In the genomic region with DNA sequence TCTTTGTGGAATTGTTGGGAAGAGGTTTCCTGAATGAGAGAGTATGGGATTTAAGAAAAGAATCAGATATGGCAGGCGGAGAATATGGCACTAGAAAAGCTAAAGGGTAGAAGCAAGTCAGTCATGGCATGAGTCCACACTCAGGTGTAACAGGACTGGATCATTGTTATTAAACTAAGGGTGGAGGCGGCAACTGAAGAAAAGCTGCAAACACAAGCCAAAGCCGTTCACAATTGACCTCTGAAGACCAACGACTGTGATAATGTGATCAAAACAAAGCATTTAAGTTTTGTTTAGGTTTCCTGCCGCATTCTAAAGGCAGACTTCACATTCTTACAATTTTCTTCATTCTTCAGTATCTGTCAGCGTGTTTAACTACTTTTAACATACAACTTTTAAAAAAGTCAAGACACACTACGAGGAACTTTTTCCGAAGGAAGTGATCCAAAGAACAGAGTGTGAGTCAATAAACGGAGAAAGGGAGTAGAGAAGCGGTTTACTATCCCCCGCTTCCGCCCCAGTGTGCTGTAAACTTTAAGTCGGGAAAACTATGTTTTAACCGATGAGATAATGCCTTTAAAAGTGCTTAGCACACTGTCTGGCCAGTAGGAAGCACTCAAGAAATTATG, we compare ENCODE assay signal across 8 cellular contexts. TPM values are rescaled to one million over a fixed set of nuclear protein-coding genes. Genes with fewer than 3 reads are reported as not detected.
DNase-seq lines count a peak whose midpoint lies in the region; ATAC-seq lines count a peak whose summit lies in the region.

No MANE protein-coding gene starts in this region.

- peaks cover 34% of the 10 kb centered on the region for H3K4me1 Mint-ChIP-seq in activated naive CD8-positive, alpha-beta T cell treated with anti-CD3 and anti-CD28 coated beads, Interleukin-2, amount 10 ng/mL, durations not matched to agents 7 days and 5 days

- DNase-seq in AG08395 (ENCODE audit: low spot score) (peak; percentile 50), MG63 (peak; percentile 35), left ventricle myocardium superior (peak; percentile 39), NCI-H526 treated with DMSO at 0.1 percent for 48 hours (lab: John Stamatoyannopoulos, UW) (no peak)
- no peak for DNase-seq in activated naive CD8-positive, alpha-beta T cell treated with anti-CD3 and anti-CD28 coated beads, Interleukin-2, amount 10 ng/mL, durations not matched to agents 7 days and 5 days

- H3K27me3 Mint-ChIP-seq in activated naive CD8-positive, alpha-beta T cell treated with anti-CD3 and anti-CD28 coated beads, Interleukin-2, amount 10 ng/mL, durations not matched to agents 7 days and 5 days, result no peaks in the 10 kb centered on the region

- ATAC-seq in GM19328 (IDR thresholded peaks at IDR 0.05; ENCODE audit: unreplicated experiment) (peak; percentile 1), left ventricle myocardium superior (peak; percentile 1), HG02759 (IDR thresholded peaks at IDR 0.05; ENCODE audit: unreplicated experiment) (no peak)
- no peak for ATAC-seq in activated naive CD8-positive, alpha-beta T cell treated with anti-CD3 and anti-CD28 coated beads, Interleukin-2, amount 10 ng/mL, durations not matched to agents 7 days and 5 days (ENCODE audit: low read depth)

- peaks cover 18% of the 10 kb centered on the region for H3K4me1 ChIP-seq in rectal smooth muscle tissue (ENCODE audit: control insufficient read depth, insufficient read depth, low read length)

- H3K27me3 ChIP-seq in MG63 (no peaks in the 10 kb centered on the region), rectal smooth muscle tissue (ENCODE audit: control insufficient read depth, insufficient read depth, low read length) (no peaks in the 10 kb centered on the region)

- no peaks in the 10 kb centered on the region for H3K36me3 ChIP-seq in MG63
- no peaks in the 10 kb centered on the region for H3K36me3 ChIP-seq in rectal smooth muscle tissue (ENCODE audit: control insufficient read depth, insufficient read depth, low read length)

- peaks cover 6% of the 10 kb centered on the region for H3K36me3 Mint-ChIP-seq in activated naive CD8-positive, alpha-beta T cell treated with anti-CD3 and anti-CD28 coated beads, Interleukin-2, amount 10 ng/mL, durations not matched to agents 7 days and 5 days

- H3K9me3 ChIP-seq in MG63, result no peaks in the 10 kb centered on the region

- peak overlapping the region; percentile 93 for H3K27ac ChIP-seq in rectal smooth muscle tissue (ENCODE audit: low read depth, low read length)

- intact Hi-C loops in left ventricle myocardium superior (cut with micrococcal nuclease), result no loop called here

- H3K4me3 ChIP-seq in MG63 (peak overlapping the region; percentile 52), rectal smooth muscle tissue (ENCODE audit: low read length) (peak overlapping the region; percentile 70)

- H3K27ac Mint-ChIP-seq in activated naive CD8-positive, alpha-beta T cell treated with anti-CD3 and anti-CD28 coated beads, Interleukin-2, amount 10 ng/mL, durations not matched to agents 7 days and 5 days, result peak overlapping the region; percentile 96

- H3K4me3 Mint-ChIP-seq in activated naive CD8-positive, alpha-beta T cell treated with anti-CD3 and anti-CD28 coated beads, Interleukin-2, amount 10 ng/mL, durations not matched to agents 7 days and 5 days, result peak overlapping the region; percentile 99

- peak overlapping the region; percentile 57 for H3K9ac ChIP-seq in rectal smooth muscle tissue (ENCODE audit: low read length)

- POLR2A ChIA-PET in activated naive CD8-positive, alpha-beta T cell treated with anti-CD3 and anti-CD28 coated beads, Interleukin-2, amount 10 ng/mL, durations not matched to agents 7 days and 5 days (lab: Charles Lee), result interaction anchor here (0.6 to 1.9 kb wide), 6 partner anchors 8 to 808 kb away, joined by 3 to 7 read pairs (median 3); a partner anchor contains a TSS

- no peaks in the 10 kb centered on the region for H3K9me3 Mint-ChIP-seq in activated naive CD8-positive, alpha-beta T cell treated with anti-CD3 and anti-CD28 coated beads, Interleukin-2, amount 10 ng/mL, durations not matched to agents 7 days and 5 days

RNA-seq across cellular contexts. Expression of a gene that starts 0.9 kb away (rescaled TPM):
- 14.5 and 18.2 TPM in 2 replicates for total RNA-seq in MG63 (2014; rRNA removed; shearing (Covaris generic); ENCODE audit: low replicate concordance)
- 10 to 100 TPM; 63.7 to 66.1 TPM for total RNA-seq in activated naive CD8-positive, alpha-beta T cell treated with anti-CD3 and anti-CD28 coated beads, Interleukin-2, amount 10 ng/mL, durations not matched to agents 7 days and 5 days
- 122 TPM for total RNA-seq in left ventricle myocardium superior

Comparison
In these comparisons a context has a peak if more than half of its experiments do, and no peak if none do; other contexts are left out.
1. DNase-seq: peak in AG08395 (single experiment), MG63 (single experiment) and left ventricle myocardium superior (single experiment); none in activated naive CD8-positive, alpha-beta T cell treated with anti-CD3 and anti-CD28 coated beads, Interleukin-2, amount 10 ng/mL, durations not matched to agents 7 days and 5 days (single experiment) and NCI-H526 treated with DMSO at 0.1 percent for 48 hours (single experiment).
2. ATAC-seq: peak in GM19328 (single experiment) and left ventricle myocardium superior (single experiment); none in activated naive CD8-positive, alpha-beta T cell treated with anti-CD3 and anti-CD28 coated beads, Interleukin-2, amount 10 ng/mL, durations not matched to agents 7 days and 5 days (single experiment) and HG02759 (single experiment).